In the genomic region with DNA sequence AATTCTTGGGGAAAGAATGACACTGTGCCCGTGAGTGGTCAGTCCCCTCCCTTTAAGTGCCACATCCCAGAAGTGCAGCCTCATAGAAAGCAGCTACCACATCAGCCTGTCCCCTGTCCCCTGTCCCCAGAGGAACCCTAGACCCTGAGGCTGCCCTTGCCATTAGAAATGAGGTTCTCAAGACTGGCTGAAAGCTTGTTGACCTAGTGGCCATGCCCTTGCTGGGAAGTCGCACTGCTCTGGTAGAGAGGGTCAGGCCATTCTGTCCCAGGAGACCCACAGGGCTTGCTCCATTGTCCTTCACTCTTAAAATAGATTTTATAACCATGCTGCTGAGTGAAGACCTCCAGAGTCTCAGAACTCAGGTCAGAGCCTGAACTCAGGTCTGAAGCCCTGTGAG, we compare ENCODE assay signal across 19 cellular contexts.
"Had no signal": no experiment of that assay in that cellular context is flagged by ENCODE, and none has a peak within 500 bp of the region (broad histone marks: within the 10 kb centered on the region; RNA-seq: fewer than 3 reads in every experiment).

No MANE protein-coding gene starts in this region.

- H3K27me3 Mint-ChIP-seq: activated naive CD8-positive, alpha-beta T cell had no signal

- H3K36me3 Mint-ChIP-seq: activated naive CD8-positive, alpha-beta T cell had no signal

- H3K36me3 ChIP-seq: ovary, suprapubic skin, upper lobe of left lung had no signal

- H3K9me3 Mint-ChIP-seq: activated T-cell treated with anti-CD3 and anti-CD28 coated beads, Interleukin-2, amount 50 U/mL, for 4 hours had no signal

- DNase-seq: activated CD4-positive, alpha-beta T cell treated with anti-CD3 and anti-CD28 coated beads for 1 hour; activated CD4-positive, alpha-beta T cell treated with anti-CD3 and anti-CD28 coated beads, Interleukin-2, amount 50 U/mL, for 4 hours; activated gamma-delta T cell treated with Interleukin-2 at 50 U/mL for 16 hours; activated T-cell treated with anti-CD3 and anti-CD28 coated beads, Interleukin-2, amount 50 U/mL, for 4 hours; amniotic stem cell; central memory CD4-positive, alpha-beta T cell; effector CD4-positive, alpha-beta T cell; foreskin keratinocyte; mesenchymal stem cell; ovary; T-helper 1 cell; T1000 had no signal

- H3K27ac ChIP-seq: foreskin keratinocyte, ovary, SK-N-MC, suprapubic skin, upper lobe of left lung had no signal

- H3K27ac Mint-ChIP-seq: activated naive CD8-positive, alpha-beta T cell; stimulated activated naive CD8-positive, alpha-beta T cell treated with anti-CD3 and anti-CD28 coated beads, Interleukin-15, Interleukin-2, amounts not matched to agents 100 ng/mL and 50 ng/mL, for 24 hours had no signal

- H3K4me1 ChIP-seq: foreskin keratinocyte, upper lobe of left lung had no signal

- H3K9me3 ChIP-seq: ovary, suprapubic skin, upper lobe of left lung had no signal

- ATAC-seq: activated T-cell treated with anti-CD3 and anti-CD28 coated beads, Interleukin-2, amount 50 U/mL, for 4 hours; foreskin keratinocyte; left lobe of liver had no signal

- H3K27me3 ChIP-seq: ovary, suprapubic skin, upper lobe of left lung had no signal

- H3K4me3 ChIP-seq: coronary artery, ovary, SK-N-MC, suprapubic skin, upper lobe of left lung had no signal

- H3K4me3 Mint-ChIP-seq: activated naive CD8-positive, alpha-beta T cell; activated T-cell treated with anti-CD3 and anti-CD28 coated beads, Interleukin-2, amount 50 U/mL, for 4 hours; stimulated activated naive CD8-positive, alpha-beta T cell treated with anti-CD3 and anti-CD28 coated beads, Interleukin-15, Interleukin-2, amounts not matched to agents 100 ng/mL and 50 ng/mL, for 24 hours had no signal
